ENCODE assay signal across 8 cellular contexts in genomic region chr5:150155258-150156032, GRCh38. TPM values are rescaled to one million over a fixed set of nuclear protein-coding genes. Genes with fewer than 3 reads are reported as not detected.
DNase-seq lines count a peak whose midpoint lies in the region; ATAC-seq and TF ChIP-seq lines count a peak whose summit lies in the region.

PDGFRB (minus strand) TSS chr5:150155845; CDS start chr5:150137047, 18,798 bp downstream.

- peaks cover 4 to 5% of the 10 kb centered on the region in 2 donors for H3K4me1 ChIP-seq in mucosa of rectum (ENCODE audit: control insufficient read depth in 2 of 2, insufficient read depth in 2 of 2, low read length in 2 of 2)

- DNase-seq in GM13977 (ENCODE audit: low spot score) (peak; percentile 82), OCI-M2 (lab: John Stamatoyannopoulos, UW; ENCODE audit: unreplicated experiment) (no peak)
- peak; percentile 65 for DNase-seq in activated CD8-positive, alpha-beta memory T cell treated with anti-CD3 and anti-CD28 coated beads, Interleukin-2, amount 50 U/mL, for 4 hours

- peak; percentile 68 for ATAC-seq in HG03432 (IDR thresholded peaks at IDR 0.05; ENCODE audit: unreplicated experiment)
- peak; percentile 35 for ATAC-seq in esophagus mucosa
- ATAC-seq in GM21528 (IDR thresholded peaks at IDR 0.05; ENCODE audit: low FRiP score, unreplicated experiment), result no peak

- H3K9me3 Mint-ChIP-seq in stimulated activated naive CD8-positive, alpha-beta T cell treated with anti-CD3 and anti-CD28 coated beads, Interleukin-15, Interleukin-2, amounts not matched to agents 100 ng/mL and 50 ng/mL, for 24 hours, result no peaks in the 10 kb centered on the region

- no peaks in the 10 kb centered on the region for H3K9me3 ChIP-seq in mucosa of rectum (ENCODE audit: control insufficient read depth in 2 of 2, low read length in 2 of 2)

- no peaks in the 10 kb centered on the region for H3K36me3 ChIP-seq in mucosa of rectum (ENCODE audit: control insufficient read depth in 2 of 2, insufficient read depth in 2 of 2, low read length in 2 of 2)

- no peak for TF ChIP-seq CTCF in GM13977 (IDR thresholded peaks at IDR 0.05; ENCODE audit: extremely low read depth, insufficient read depth, missing control alignments)

- peaks cover 9% of the 10 kb centered on the region for H3K27me3 Mint-ChIP-seq in stimulated activated naive CD8-positive, alpha-beta T cell treated with anti-CD3 and anti-CD28 coated beads, Interleukin-15, Interleukin-2, amounts not matched to agents 100 ng/mL and 50 ng/mL, for 24 hours

- in situ Hi-C loops in GM13977 (cut with MboI; ENCODE audit: low pct_unique_long_range_greater_than_20kb, low sequenced_read_pairs, unreplicated experiment), result no loop called here

- no peaks in the 10 kb centered on the region for H3K27me3 ChIP-seq in mucosa of rectum (ENCODE audit: control insufficient read depth in 2 of 2, insufficient read depth in 2 of 2, low read length in 2 of 2)

- H3K4me3 Mint-ChIP-seq in stimulated activated naive CD8-positive, alpha-beta T cell treated with anti-CD3 and anti-CD28 coated beads, Interleukin-15, Interleukin-2, amounts not matched to agents 100 ng/mL and 50 ng/mL, for 24 hours, result peak within 1 kb of the TSS; percentile 84

- no peak within 1 kb of the TSS for H3K27ac Mint-ChIP-seq in stimulated activated naive CD8-positive, alpha-beta T cell treated with anti-CD3 and anti-CD28 coated beads, Interleukin-15, Interleukin-2, amounts not matched to agents 100 ng/mL and 50 ng/mL, for 24 hours

- H3K9ac ChIP-seq in mucosa of rectum (ENCODE audit: low read depth in 1 of 2, low read length in 2 of 2), result peak within 1 kb of the TSS; percentile 44 to 63

- peaks cover 12% of the 10 kb centered on the region for H3K4me1 Mint-ChIP-seq in stimulated activated naive CD8-positive, alpha-beta T cell treated with anti-CD3 and anti-CD28 coated beads, Interleukin-15, Interleukin-2, amounts not matched to agents 100 ng/mL and 50 ng/mL, for 24 hours (ENCODE audit: low read depth)

- H3K4me3 ChIP-seq in mucosa of rectum (ENCODE audit: low read length in 2 of 2), result peak within 1 kb of the TSS; percentile 51 to 65

- no peaks in the 10 kb centered on the region for H3K36me3 Mint-ChIP-seq in stimulated activated naive CD8-positive, alpha-beta T cell treated with anti-CD3 and anti-CD28 coated beads, Interleukin-15, Interleukin-2, amounts not matched to agents 100 ng/mL and 50 ng/mL, for 24 hours (ENCODE audit: low read depth)

- H3K27ac ChIP-seq in mucosa of rectum (ENCODE audit: low read depth in 2 of 2, low read length in 2 of 2), result peak within 1 kb of the TSS; percentile 73 to 77

RNA-seq across cellular contexts. Expression of gene PDGFRB, which starts in this region (rescaled TPM):
- total RNA-seq in esophagus mucosa, result 11.5 TPM
